ENCODE assay signal across 11 cellular contexts in genomic region chr1:67645495-67646144, GRCh38. TPM values are rescaled to one million over a fixed set of nuclear protein-coding genes. Genes with fewer than 3 reads are reported as not detected.
A peak's percentile ranks its signal among the peaks of the same experiment; 100 is the strongest.
DNase-seq lines count a peak whose midpoint lies in the region; ATAC-seq, FAIRE-seq and TF ChIP-seq lines count a peak whose summit lies in the region.
"Had no signal": no experiment of that assay in that cellular context is flagged by ENCODE, and none has a peak within 500 bp of the region (broad histone marks: within the 10 kb centered on the region; RNA-seq: fewer than 3 reads in every experiment).

No MANE protein-coding gene starts in this region.

- H3K36me3 ChIP-seq in SJCRH30 (no peaks in the 10 kb centered on the region), cardiac muscle cell (no peaks in the 10 kb centered on the region), sigmoid colon (no peaks in the 10 kb centered on the region)

- H3K4me3 ChIP-seq in SJCRH30: no peak overlapping the region
- no peak overlapping the region for H3K4me3 ChIP-seq in cardiac muscle cell
- H3K4me3 ChIP-seq in sigmoid colon: no peak overlapping the region
- H3K4me3 ChIP-seq: PC-9 had no signal

- TF ChIP-seq CTCF in cardiac muscle cell (IDR thresholded peaks at IDR 0.05; ENCODE audit: low read depth, low read length): no peak
- TF ChIP-seq CTCF in sigmoid colon (IDR thresholded peaks at IDR 0.05): no peak
- no peak for TF ChIP-seq CTCF in natural killer cell (IDR thresholded peaks at IDR 0.05)

- TF ChIP-seq EP300 in sigmoid colon (IDR thresholded peaks at IDR 0.05): no peak

- DNase-seq in HT-29 (ENCODE audit: low spot score) (peak; percentile 43), SJCRH30 (peak; percentile 69 to 74), cardiac muscle cell (ENCODE audit: low read depth in 1 of 2, low spot score in 1 of 2) (peak in 1 of 2 donors; percentile 74), sigmoid colon (peak; percentile 72), KBM-7 (no peak), GM12891 (ENCODE audit: insufficient read length, low spot score) (no peak), natural killer cell (no peak)
- no peak for DNase-seq in stimulated activated CD4-positive, alpha-beta T cell treated with anti-CD3 and anti-CD28 coated beads, Interleukin-12 subunit alpha, Interleukin-12 subunit beta, amount 100 ng/mL, for 4 hours
- DNase-seq: activated CD4-positive, alpha-beta T cell treated with anti-CD3 and anti-CD28 coated beads, Interleukin-2, amount 50 U/mL, for 1 hour; occipital lobe had no signal

- ATAC-seq in natural killer cell: no peak

- 19 to 56% methylated on average over 3 of the region's 3 CpGs for WGBS in sigmoid colon, 2 donors

- in situ Hi-C loops in KBM-7 (cut with MboI; ENCODE audit: low pct_unique_long_range_greater_than_20kb, low sequenced_read_pairs): no loop called here

- no peaks in the 10 kb centered on the region for H3K4me1 Mint-ChIP-seq in natural killer cell

- H3K27ac ChIP-seq in SJCRH30 (peak overlapping the region; percentile 95), cardiac muscle cell (peak overlapping the region; percentile 76), sigmoid colon (peak overlapping the region in 3 of 4 donors; percentile 50 to 63 (median 51))
- H3K27ac ChIP-seq: PC-9 had no signal

- no peak overlapping the region for H3K27ac Mint-ChIP-seq in natural killer cell

- no peak overlapping the region for H3K4me3 Mint-ChIP-seq in natural killer cell

- H3K9me3 ChIP-seq in SJCRH30 (replicated peaks): no peaks in the 10 kb centered on the region
- no peaks in the 10 kb centered on the region for H3K9me3 ChIP-seq in cardiac muscle cell (ENCODE audit: low read depth)
- no peaks in the 10 kb centered on the region for H3K9me3 ChIP-seq in sigmoid colon

- no peaks in the 10 kb centered on the region for H3K36me3 Mint-ChIP-seq in natural killer cell

- no peaks in the 10 kb centered on the region for H3K27me3 Mint-ChIP-seq in natural killer cell (ENCODE audit: low read depth in 2 of 2)

- H3K27me3 ChIP-seq in SJCRH30: no peaks in the 10 kb centered on the region
- no peaks in the 10 kb centered on the region for H3K27me3 ChIP-seq in cardiac muscle cell
- no peaks in the 10 kb centered on the region for H3K27me3 ChIP-seq in sigmoid colon

- no peak for FAIRE-seq in GM12891 (lab: Jason Lieb, UNC)

- H3K4me1 ChIP-seq in SJCRH30 (peaks cover 67% of the 10 kb centered on the region), cardiac muscle cell (ENCODE audit: low read depth) (peaks cover 31% of the 10 kb centered on the region), sigmoid colon (peaks cover 0 to 27% (median 23%) of the 10 kb centered on the region in 4 donors)

- intact Hi-C loops in sigmoid colon (cut with DNase I) (no loop called here), natural killer cell (cut with micrococcal nuclease) (no loop called here)

- TF ChIP-seq POLR2A in sigmoid colon (IDR thresholded peaks at IDR 0.05) (no peak), GM12891 (IDR thresholded peaks at IDR 0.05; ENCODE audit: low read depth, low read length) (no peak)

- H3K9me3 Mint-ChIP-seq in natural killer cell: no peaks in the 10 kb centered on the region

TF ChIP-seq in GM12891, 5 proteins besides CTCF, POLR2A, EP300 and RAD21:
- TF ChIP-seq POLR2AphosphoS5 (IDR thresholded peaks at IDR 0.05; ENCODE audit: low read depth, low read length) (no peak), PAX5 (IDR thresholded peaks at IDR 0.05; ENCODE audit: insufficient read depth, low read length, severe bottlenecking) (no peak), TAF1 (IDR thresholded peaks at IDR 0.05; ENCODE audit: low read depth, low read length) (no peak), POU2F2 (IDR thresholded peaks at IDR 0.05; ENCODE audit: low read depth, low read length) (no peak), SPI1 (IDR thresholded peaks at IDR 0.05; ENCODE audit: low read depth, low read length) (no peak)

RNA-seq across cellular contexts. Expression of gene GADD45A, which starts 39.4 kb away (rescaled TPM):
- 121 and 129 TPM in 2 replicates for total RNA-seq in HT-29 (2014; rRNA removed; shearing (Covaris generic))
- 103 and 126 TPM in 2 replicates for total RNA-seq in SJCRH30 (2014; rRNA removed; shearing (Covaris generic))
- total RNA-seq in cardiac muscle cell (73.6 and 84.2 TPM in 2 replicates), sigmoid colon (10 to 100 TPM; 16.9 to 23.6 (median 19.7) TPM), natural killer cell (10 to 100 TPM; 21.8 to 30.3 (median 26.6) TPM)
- polyA plus RNA-seq in cardiac muscle cell (106 and 112 TPM in 2 replicates), sigmoid colon (10 to 100 TPM; 33.3 to 60.8 (median 49.9) TPM)
- polyA plus RNA-seq in GM12891 (2012; ENCODE audit: low read depth, missing spikeins): 42.0 TPM

Comparison
In these comparisons a context has a peak if more than half of its experiments do, and no peak if none do; other contexts are left out.
1. DNase-seq: peak in HT-29 (single experiment), SJCRH30 (2 of 2) and sigmoid colon (single experiment); none in stimulated activated CD4-positive, alpha-beta T cell treated with anti-CD3 and anti-CD28 coated beads, Interleukin-12 subunit alpha, Interleukin-12 subunit beta, amount 100 ng/mL, for 4 hours (single experiment), KBM-7 (single experiment), GM12891 (single experiment) and natural killer cell (single experiment).
2. Peak in every context shown above with its lines, with median percentiles within 50 percentile points of each other: H3K27ac ChIP-seq.